Comparison of ENCODE assay signal across 10 cellular contexts in genomic region chr17:17737938-17738894, GRCh38. TPM values are rescaled to one million over a fixed set of nuclear protein-coding genes. Genes with fewer than 3 reads are reported as not detected.
A peak's percentile ranks its signal among the peaks of the same experiment; 100 is the strongest.
DNase-seq lines count a peak whose midpoint lies in the region; ATAC-seq, FAIRE-seq and TF ChIP-seq lines count a peak whose summit lies in the region.
"Had no signal": no experiment of that assay in that cellular context is flagged by ENCODE, and none has a peak within 500 bp of the region (broad histone marks: within the 10 kb centered on the region; RNA-seq: fewer than 3 reads in every experiment).

No MANE protein-coding gene starts in this region.

- H4K91ac ChIP-seq in H9 (ENCODE audit: insufficient read length, low read depth, low read length), result no peak overlapping the region

- H3K9me3 ChIP-seq in H9 (ENCODE audit: control insufficient read depth, low read depth, low read length) (no peaks in the 10 kb centered on the region), kidney (ENCODE audit: control insufficient read depth in 1 of 2, low read length in 2 of 2) (no peaks in the 10 kb centered on the region), spleen (no peaks in the 10 kb centered on the region)

- no peak for ATAC-seq in HG02588 (IDR thresholded peaks at IDR 0.05; ENCODE audit: unreplicated experiment)

- no peaks in the 10 kb centered on the region for H3K79me2 ChIP-seq in H9 (ENCODE audit: insufficient read depth, low read length)

- DNase-seq in H9, result peak; percentile 76
- DNase-seq in kidney, result peak; percentile 93
- DNase-seq in spleen, result no peak
- no peak for DNase-seq in effector CD4-positive, alpha-beta T cell
- DNase-seq in activated T-helper 1 cell treated with anti-CD3 and anti-CD28 coated beads, Interleukin-12 subunit alpha, Interleukin-12 subunit beta, Interleukin-2, Interleukin-4 antibody, amounts not matched to agents 30 ng/mL and 10 ng/mL and 1 ng/mL, durations not matched to agents 14 hours and 24 hours and 36 hours (ENCODE audit: low spot score), result no peak
- no peak for DNase-seq in amniotic stem cell (lab: John Stamatoyannopoulos, UW)
- DNase-seq: MV-4-11 had no signal

- H4K8ac ChIP-seq in H9 (replicated peaks; ENCODE audit: insufficient read length, low read depth, low read length), result no peak overlapping the region

- H2BK12ac ChIP-seq in H9 (ENCODE audit: insufficient read length, low read depth, low read length), result no peak overlapping the region

- WGBS in H9 (ENCODE audit: extremely low coverage, insufficient read length, low lambda C conversion rate), result no CpG with 5 or more reads among the region's 16 CpGs
- WGBS in spleen, 5 donors, result 15 to 37% (median 30%) methylated on average over 9 to 16 of the region's 16 CpGs

- H3K36me3 ChIP-seq in kidney (ENCODE audit: control insufficient read depth in 1 of 2, insufficient read depth in 2 of 2, low read length in 2 of 2) (no peaks in the 10 kb centered on the region), spleen (no peaks in the 10 kb centered on the region)

- no peak overlapping the region for H3K56ac ChIP-seq in H9 (ENCODE audit: insufficient read length, low read depth, low read length)

- no peak overlapping the region for H2BK20ac ChIP-seq in H9 (ENCODE audit: low read depth, low read length, poor library complexity, severe bottlenecking)

- H3K27ac Mint-ChIP-seq in H9, result no peak overlapping the region
- H3K27ac Mint-ChIP-seq in activated T-helper 1 cell treated with anti-CD3 and anti-CD28 coated beads, Interleukin-12 subunit alpha, Interleukin-12 subunit beta, Interleukin-2, Interleukin-4 antibody, amounts not matched to agents 30 ng/mL and 10 ng/mL and 1 ng/mL, durations not matched to agents 14 hours and 24 hours and 36 hours, result no peak overlapping the region
- H3K27ac Mint-ChIP-seq: dendritic cell treated with granulocyte-macrophage colony-stimulating factor and Interleukin-4, amounts not matched to agents 40 ng/mL and 50 ng/mL, for 4 days had no signal

- H3K14ac ChIP-seq in H9 (ENCODE audit: insufficient read depth, low read length), result peak overlapping the region; percentile 58; the same call in 1 of the 2 replicates

- H2BK5ac ChIP-seq in H9 (ENCODE audit: insufficient read length, low read length), result no peak overlapping the region

- intact Hi-C loops in kidney (cut with DNase I) (no loop called here), spleen (cut with DNase I; ENCODE audit: low total_unique reads) (no loop called here)
- intact Hi-C loops in activated T-helper 1 cell treated with anti-CD3 and anti-CD28 coated beads, Interleukin-12 subunit alpha, Interleukin-12 subunit beta, Interleukin-2, Interleukin-4 antibody, amounts not matched to agents 30 ng/mL and 10 ng/mL and 1 ng/mL, durations not matched to agents 14 hours and 24 hours and 36 hours (cut with micrococcal nuclease), result no loop called here

- no peak for TF ChIP-seq CTCF in H9 (conservative IDR thresholded peaks at IDR 0.05)
- TF ChIP-seq CTCF in kidney (IDR thresholded peaks at IDR 0.05; ENCODE audit: borderline replicate concordance, extremely low read depth, insufficient read depth), result no peak
- no peak for TF ChIP-seq CTCF in spleen (IDR thresholded peaks at IDR 0.05 in 8 of 11, conservative IDR thresholded peaks at IDR 0.05 in 3 of 11)

- H4K20me1 ChIP-seq in H9 (ENCODE audit: control insufficient read depth, insufficient read depth, insufficient read length), result no peaks in the 10 kb centered on the region

- H3K36me3 Mint-ChIP-seq in H9 (ENCODE audit: insufficient read depth in 1 of 3, low read depth in 3 of 3), result no peaks in the 10 kb centered on the region
- H3K36me3 Mint-ChIP-seq in activated T-helper 1 cell treated with anti-CD3 and anti-CD28 coated beads, Interleukin-12 subunit alpha, Interleukin-12 subunit beta, Interleukin-2, Interleukin-4 antibody, amounts not matched to agents 30 ng/mL and 10 ng/mL and 1 ng/mL, durations not matched to agents 14 hours and 24 hours and 36 hours (ENCODE audit: low read depth), result no peaks in the 10 kb centered on the region

- H3K23me2 ChIP-seq in H9 (ENCODE audit: insufficient read length, low read depth, low read length, poor library complexity, severe bottlenecking), result no peaks in the 10 kb centered on the region

- H2BK120ac ChIP-seq in H9 (ENCODE audit: low read depth, low read length, poor library complexity, severe bottlenecking), result no peak overlapping the region

- H3K9ac ChIP-seq in H9 (ENCODE audit: extremely low read depth, insufficient read length, low read length) (no peak overlapping the region), kidney (ENCODE audit: low read length in 2 of 2) (peak overlapping the region; percentile 38 to 58)

- no peak for FAIRE-seq in kidney (lab: Jason Lieb, UNC)

- H3K9me3 Mint-ChIP-seq in H9, result no peaks in the 10 kb centered on the region; a peak in 1 of 5 replicates
- no peaks in the 10 kb centered on the region for H3K9me3 Mint-ChIP-seq in activated T-helper 1 cell treated with anti-CD3 and anti-CD28 coated beads, Interleukin-12 subunit alpha, Interleukin-12 subunit beta, Interleukin-2, Interleukin-4 antibody, amounts not matched to agents 30 ng/mL and 10 ng/mL and 1 ng/mL, durations not matched to agents 14 hours and 24 hours and 36 hours
- H3K9me3 Mint-ChIP-seq: dendritic cell treated with granulocyte-macrophage colony-stimulating factor and Interleukin-4, amounts not matched to agents 40 ng/mL and 50 ng/mL, for 4 days had no signal

- H3K27ac ChIP-seq in H9 (ENCODE audit: insufficient read length, low read depth, low read length) (no peak overlapping the region), angular gyrus (ENCODE audit: low read depth, low read length) (peak overlapping the region; percentile 99), kidney (ENCODE audit: low read depth in 2 of 2, low read length in 2 of 2) (peak overlapping the region; percentile 9 to 59), spleen (peak overlapping the region in 6 of 8 donors; percentile 15 to 72 (median 64))

- H3K27me3 ChIP-seq in H9 (ENCODE audit: insufficient read depth, low read length), result peaks cover 2% of the 10 kb centered on the region; the same call in 1 of the 2 replicates
- H3K27me3 ChIP-seq in spleen (replicated peaks in 1 of 7), result no peaks in the 10 kb centered on the region

- H3K4me3 Mint-ChIP-seq in H9, result no peak overlapping the region; a peak in 1 of 5 replicates
- H3K4me3 Mint-ChIP-seq in activated T-helper 1 cell treated with anti-CD3 and anti-CD28 coated beads, Interleukin-12 subunit alpha, Interleukin-12 subunit beta, Interleukin-2, Interleukin-4 antibody, amounts not matched to agents 30 ng/mL and 10 ng/mL and 1 ng/mL, durations not matched to agents 14 hours and 24 hours and 36 hours, result no peak overlapping the region
- H3K4me3 Mint-ChIP-seq: dendritic cell treated with granulocyte-macrophage colony-stimulating factor and Interleukin-4, amounts not matched to agents 40 ng/mL and 50 ng/mL, for 4 days had no signal

- H4K5ac ChIP-seq in H9 (ENCODE audit: insufficient read length, low read depth, low read length), result no peak overlapping the region

- peaks cover 32 to 41% of the 10 kb centered on the region in 2 experiments for H3K4me1 Mint-ChIP-seq in H9
- peaks cover 18% of the 10 kb centered on the region for H3K4me1 Mint-ChIP-seq in activated T-helper 1 cell treated with anti-CD3 and anti-CD28 coated beads, Interleukin-12 subunit alpha, Interleukin-12 subunit beta, Interleukin-2, Interleukin-4 antibody, amounts not matched to agents 30 ng/mL and 10 ng/mL and 1 ng/mL, durations not matched to agents 14 hours and 24 hours and 36 hours (ENCODE audit: low read depth)

- no peak overlapping the region for H3K4me3 ChIP-seq in kidney (ENCODE audit: low read length in 2 of 2)
- H3K4me3 ChIP-seq in spleen, result peak overlapping the region in 1 of 8 donors; percentile 6

- no peak overlapping the region for H2AFZ ChIP-seq in H9 (ENCODE audit: low read length)

- no peak overlapping the region for H2AK5ac ChIP-seq in H9 (ENCODE audit: insufficient read length, low read length)

- TF ChIP-seq POLR2A in spleen (IDR thresholded peaks at IDR 0.05), result no peak

- H3K79me1 ChIP-seq in H9 (ENCODE audit: insufficient read depth, low read depth, low read length, poor library complexity, severe bottlenecking), result no peaks in the 10 kb centered on the region

- no peak overlapping the region for H2BK15ac ChIP-seq in H9 (ENCODE audit: low read depth, low read length)

- no peak overlapping the region for H3K23ac ChIP-seq in H9 (ENCODE audit: insufficient read length, low read depth, low read length)

- no peak overlapping the region for H3K4me2 ChIP-seq in H9 (ENCODE audit: insufficient read depth, insufficient read length, low read length)

- H3K18ac ChIP-seq in H9 (ENCODE audit: insufficient read length, low read depth, low read length), result no peak overlapping the region

- H3K4ac ChIP-seq in H9 (ENCODE audit: low read depth, low read length), result no peak overlapping the region

- H3K4me1 ChIP-seq in H9 (ENCODE audit: insufficient read depth, low read length) (peaks cover 2% of the 10 kb centered on the region; the same call in 1 of the 2 replicates), kidney (ENCODE audit: control insufficient read depth in 1 of 2, insufficient read depth in 1 of 2, low read depth in 1 of 2, low read length in 2 of 2) (peaks cover 20 to 29% of the 10 kb centered on the region in 2 donors), spleen (peaks cover 38 to 97% (median 77%) of the 10 kb centered on the region in 6 donors)

- H3K27me3 Mint-ChIP-seq in H9 (ENCODE audit: low read depth), result peaks cover 67% of the 10 kb centered on the region
- no peaks in the 10 kb centered on the region for H3K27me3 Mint-ChIP-seq in activated T-helper 1 cell treated with anti-CD3 and anti-CD28 coated beads, Interleukin-12 subunit alpha, Interleukin-12 subunit beta, Interleukin-2, Interleukin-4 antibody, amounts not matched to agents 30 ng/mL and 10 ng/mL and 1 ng/mL, durations not matched to agents 14 hours and 24 hours and 36 hours (ENCODE audit: insufficient read depth)
- H3K27me3 Mint-ChIP-seq: dendritic cell treated with granulocyte-macrophage colony-stimulating factor and Interleukin-4, amounts not matched to agents 40 ng/mL and 50 ng/mL, for 4 days had no signal

- H3T11ph ChIP-seq in H9 (ENCODE audit: low read length), result no peak overlapping the region

RNA-seq across cellular contexts. Expression of gene RAI1, which starts 57.0 kb away (rescaled TPM):
- total RNA-seq in H9 (2021) (1.5 and 1.9 TPM in 2 replicates), kidney (50.5 TPM), spleen (10 to 100 TPM; 28.9 to 61.9 (median 40.3) TPM)
- polyA plus RNA-seq in kidney (ENCODE audit: insufficient read depth, low read depth, low replicate concordance) (6.7 TPM), spleen (10 to 100 TPM in 1 of 3 donors, 1 to 10 TPM in 2; 5.4 to 19.7 (median 6.1) TPM)
- total RNA-seq in activated T-helper 1 cell treated with anti-CD3 and anti-CD28 coated beads, Interleukin-12 subunit alpha, Interleukin-12 subunit beta, Interleukin-2, Interleukin-4 antibody, amounts not matched to agents 30 ng/mL and 10 ng/mL and 1 ng/mL, durations not matched to agents 14 hours and 24 hours and 36 hours, result 31.1 and 32.3 TPM in 2 replicates

Comparison
In these comparisons a context has a peak if more than half of its experiments do, and no peak if none do; other contexts are left out.
1. DNase-seq: peak in H9 (single experiment) and kidney (single experiment); none in spleen (single experiment), effector CD4-positive, alpha-beta T cell (single experiment), activated T-helper 1 cell treated with anti-CD3 and anti-CD28 coated beads, Interleukin-12 subunit alpha, Interleukin-12 subunit beta, Interleukin-2, Interleukin-4 antibody, amounts not matched to agents 30 ng/mL and 10 ng/mL and 1 ng/mL, durations not matched to agents 14 hours and 24 hours and 36 hours (single experiment) and amniotic stem cell (single experiment).
2. RNA of gene RAI1, which starts 57.0 kb away (total RNA-seq): 50.5 TPM in kidney (single experiment), 28.9 to 61.9 TPM in spleen and 31.1 to 32.3 TPM in activated T-helper 1 cell treated with anti-CD3 and anti-CD28 coated beads, Interleukin-12 subunit alpha, Interleukin-12 subunit beta, Interleukin-2, Interleukin-4 antibody, amounts not matched to agents 30 ng/mL and 10 ng/mL and 1 ng/mL, durations not matched to agents 14 hours and 24 hours and 36 hours; 1.5 to 1.9 TPM in H9; every median in the first group is over 10 times any median in the second.